ENCODE assay signal across 16 cellular contexts in the genomic region with DNA sequence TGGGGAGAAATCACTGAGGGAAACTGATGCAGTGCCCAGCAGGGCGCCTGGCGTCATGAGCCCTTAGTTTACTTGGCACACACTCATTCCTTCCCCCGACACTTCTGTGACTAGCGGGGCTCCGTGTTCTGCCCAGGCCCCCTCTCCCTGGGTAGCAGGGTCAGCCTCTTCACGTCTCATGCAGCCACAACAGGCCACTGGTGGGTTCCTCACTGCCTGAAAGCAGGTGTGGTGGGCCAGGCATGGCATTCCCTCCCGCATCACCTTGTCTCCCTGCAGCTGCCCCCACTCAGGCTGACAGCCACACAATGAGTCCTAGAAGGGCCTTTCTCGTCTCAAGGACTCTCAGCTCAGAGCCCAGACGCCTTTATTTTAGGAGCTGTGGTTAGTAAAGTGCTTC. TPM values are rescaled to one million over a fixed set of nuclear protein-coding genes. Genes with fewer than 3 reads are reported as not detected.
DNase-seq lines count a peak whose midpoint lies in the region; ATAC-seq and TF ChIP-seq lines count a peak whose summit lies in the region.
"Had no signal": no experiment of that assay in that cellular context is flagged by ENCODE, and none has a peak within 500 bp of the region (broad histone marks: within the 10 kb centered on the region; RNA-seq: fewer than 3 reads in every experiment).

No MANE protein-coding gene starts in this region.

- H3K36me3 Mint-ChIP-seq in glutamatergic neuron (ENCODE audit: unreplicated experiment) = no peaks in the 10 kb centered on the region
- H3K36me3 Mint-ChIP-seq: CD8-positive, alpha-beta memory T cell had no signal

- peaks cover 6% of the 10 kb centered on the region for H3K9me3 Mint-ChIP-seq in glutamatergic neuron (ENCODE audit: unreplicated experiment)

- H3K27ac ChIP-seq in upper lobe of left lung = no peak overlapping the region
- H3K27ac ChIP-seq: 22Rv1, BLaER1 had no signal

- no peak for ATAC-seq in upper lobe of left lung (ENCODE audit: low FRiP score in 2 of 2)

- H3K4me1 ChIP-seq in upper lobe of left lung = no peaks in the 10 kb centered on the region
- H3K4me1 ChIP-seq: Caco-2 had no signal

- H3K36me3 ChIP-seq in upper lobe of left lung = no peaks in the 10 kb centered on the region
- H3K36me3 ChIP-seq: BLaER1 had no signal

- H3K27me3 ChIP-seq in upper lobe of left lung = no peaks in the 10 kb centered on the region
- H3K27me3 ChIP-seq: BLaER1 had no signal

- TF ChIP-seq EP300 in upper lobe of left lung (IDR thresholded peaks at IDR 0.05) = no peak

- H3K9me3 ChIP-seq in upper lobe of left lung = no peaks in the 10 kb centered on the region
- H3K9me3 ChIP-seq: BLaER1, Caco-2 had no signal

- TF ChIP-seq POLR2A in upper lobe of left lung (IDR thresholded peaks at IDR 0.05) = no peak

- H3K4me3 ChIP-seq in upper lobe of left lung = no peak overlapping the region
- H3K4me3 ChIP-seq: BLaER1 had no signal

- peaks cover 47% of the 10 kb centered on the region for H3K4me1 Mint-ChIP-seq in glutamatergic neuron (ENCODE audit: low read depth, unreplicated experiment)

- DNase-seq in NCI-H1417 (lab: John Stamatoyannopoulos, UW) = peak in 2 of 3 experiments; percentile 40 to 88
- DNase-seq in NCI-H1417 treated with DMSO at 0.1 percent for 48 hours (lab: John Stamatoyannopoulos, UW) = no peak
- peak; percentile 81 to 86 for DNase-seq in NCI-H187 (lab: John Stamatoyannopoulos, UW)
- DNase-seq in glutamatergic neuron = no peak
- DNase-seq in upper lobe of left lung = no peak
- DNase-seq in GOT3 (lab: John Stamatoyannopoulos, UW) = no peak
- no peak for DNase-seq in germinal center (ENCODE audit: low spot score)
- DNase-seq: AML-193; Caco-2; CD8-positive, alpha-beta memory T cell; H7; IMR-90 had no signal

- TF ChIP-seq CTCF in glutamatergic neuron (IDR thresholded peaks at IDR 0.05; ENCODE audit: partially characterized antibody, unreplicated experiment) (no peak), upper lobe of left lung (IDR thresholded peaks at IDR 0.05) (no peak)

- H3K27ac Mint-ChIP-seq in glutamatergic neuron (ENCODE audit: unreplicated experiment) = peak overlapping the region; percentile 36
- H3K27ac Mint-ChIP-seq: CD8-positive, alpha-beta memory T cell had no signal

- WGBS in upper lobe of left lung, 2 donors = 50 to 65% methylated on average over 9 of the region's 9 CpGs

- H3K27me3 Mint-ChIP-seq in glutamatergic neuron (ENCODE audit: unreplicated experiment) = peaks cover 9% of the 10 kb centered on the region

- no peak overlapping the region for H3K4me3 Mint-ChIP-seq in glutamatergic neuron (ENCODE audit: unreplicated experiment)
- H3K4me3 Mint-ChIP-seq: CD8-positive, alpha-beta memory T cell had no signal

RNA-seq across cellular contexts. Expression of a gene that starts 51.1 kb away (rescaled TPM):
- total RNA-seq in glutamatergic neuron (ENCODE audit: unreplicated experiment) (162 TPM), upper lobe of left lung (under 1 TPM in 2 of 6 donors, not detected in 4; 0.15 to 0.20 TPM)
- total RNA-seq: Caco-2; CD8-positive, alpha-beta memory T cell; Daoy; HT-29; IMR-90 had no signal

Comparison
In these comparisons a context has a peak if more than half of its experiments do, and no peak if none do; other contexts are left out.
1. DNase-seq: peak in NCI-H1417 (2 of 3) and NCI-H187 (2 of 2); none in NCI-H1417 treated with DMSO at 0.1 percent for 48 hours (single experiment), glutamatergic neuron (single experiment), upper lobe of left lung (0 of 2), GOT3 (single experiment) and germinal center (single experiment).
2. RNA of a gene that starts 51.1 kb away (total RNA-seq): 162 TPM in glutamatergic neuron (single experiment); 0.15 to 0.20 TPM in upper lobe of left lung; every median in the first group is over 100 times any median in the second.